Comparison of ENCODE assay signal across 8 cellular contexts in the genomic region with DNA sequence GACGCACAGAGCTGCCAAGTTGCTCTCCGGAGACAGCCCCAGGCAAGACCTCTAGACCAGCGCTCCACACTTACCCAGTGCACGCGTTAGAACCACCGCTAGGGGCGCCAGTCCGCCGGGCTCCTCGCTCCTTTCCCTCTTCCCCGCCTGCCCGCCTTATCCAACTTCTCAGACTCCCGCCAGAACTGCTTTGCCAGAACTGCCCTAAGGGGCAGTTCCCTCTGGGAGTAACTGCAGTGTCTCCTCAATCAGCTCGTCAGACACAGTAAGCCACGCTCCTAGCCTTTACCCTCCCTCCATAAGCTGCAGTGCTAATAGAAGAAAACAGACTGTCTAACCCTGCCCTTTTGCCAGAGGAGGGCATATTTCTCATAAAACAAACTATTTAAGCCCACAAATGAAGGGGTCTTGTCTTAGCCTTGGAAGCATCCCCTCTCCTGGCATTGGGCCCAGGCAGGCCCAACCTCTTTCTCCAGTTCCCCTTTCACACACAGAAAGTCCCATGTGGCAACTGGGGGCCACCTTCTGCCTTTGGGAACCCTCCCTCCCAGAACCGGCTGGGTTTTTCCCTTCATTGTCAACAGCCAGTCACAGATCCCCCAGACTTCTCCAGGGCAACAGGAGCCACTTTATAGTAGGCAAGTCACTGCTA. TPM values are rescaled to one million over a fixed set of nuclear protein-coding genes. Genes with fewer than 3 reads are reported as not detected.
DNase-seq lines count a peak whose midpoint lies in the region; ATAC-seq, FAIRE-seq and TF ChIP-seq lines count a peak whose summit lies in the region.

No MANE protein-coding gene starts in this region.

- no peaks in the 10 kb centered on the region for H4K20me1 ChIP-seq in endothelial cell of umbilical vein (replicated peaks; ENCODE audit: control insufficient read depth, extremely low read depth, insufficient read depth, low read length)

- FAIRE-seq in GM12891 (lab: Jason Lieb, UNC) (peak; percentile 54), endothelial cell of umbilical vein (lab: Jason Lieb, UNC) (peak; percentile 93)

- peak; percentile 53 for DNase-seq in GM12891 (ENCODE audit: insufficient read length, low spot score)
- DNase-seq in HuH-7 (ENCODE audit: low spot score) = peak; percentile 75
- DNase-seq in NT2/D1 (ENCODE audit: low read depth, low spot score) = peak; percentile 80
- DNase-seq in activated CD8-positive, alpha-beta memory T cell treated with anti-CD3 and anti-CD28 coated beads, Interleukin-2, amount 50 U/mL, for 4 hours = peak; percentile 74
- DNase-seq in endothelial cell of umbilical vein (ENCODE audit: low read depth, low spot score) = peak; percentile 84
- DNase-seq in middle frontal gyrus (ENCODE audit: extremely low spot score, low spot score) = peak; percentile 58
- DNase-seq in stimulated activated CD8-positive, alpha-beta memory T cell treated with anti-CD3 and anti-CD28 coated beads, Interleukin-2, amount 100 ng/mL, for 1 hour (ENCODE audit: low read depth in 2 of 2) = peak; percentile 50 to 65

- H3K4me1 ChIP-seq in NT2/D1 (ENCODE audit: insufficient read depth, insufficient read length) (peaks cover 21% of the 10 kb centered on the region), endothelial cell of umbilical vein (ENCODE audit: control insufficient read depth, extremely low read depth, insufficient read depth, low read length) (peaks cover 28% of the 10 kb centered on the region)

- intact Hi-C loops in endothelial cell of umbilical vein (cut with micrococcal nuclease) = loop anchor here (5.0 to 10.0 kb wide), 2 partner anchors 170 to 173 kb away; a partner anchor contains a TSS

- TF ChIP-seq POLR2A in GM12891 (IDR thresholded peaks at IDR 0.05; ENCODE audit: low read depth, low read length) (no peak), endothelial cell of umbilical vein (IDR thresholded peaks at IDR 0.05; ENCODE audit: low read depth, low read length) (no peak)

- dilution Hi-C loops in endothelial cell of umbilical vein (cut with MboI; ENCODE audit: extremely low pct_ligation_motif_present, low sequenced_read_pairs) = no loop called here

- no peak overlapping the region for H2AFZ ChIP-seq in endothelial cell of umbilical vein (ENCODE audit: low read depth, low read length)

- H3K9me1 ChIP-seq in endothelial cell of umbilical vein (replicated peaks; ENCODE audit: control insufficient read depth, extremely low read depth, insufficient read depth, low read length) = no peaks in the 10 kb centered on the region

- H3K36me3 ChIP-seq in NT2/D1 (ENCODE audit: insufficient read depth, insufficient read length, low read length) (peaks cover 14% of the 10 kb centered on the region), endothelial cell of umbilical vein (ENCODE audit: control insufficient read depth in 2 of 2, extremely low read depth in 1 of 2, insufficient read depth in 2 of 2, low read length in 2 of 2) (peaks cover 0 to 3% of the 10 kb centered on the region in 2 experiments)

- H3K4me2 ChIP-seq in endothelial cell of umbilical vein (ENCODE audit: insufficient read depth, low read length) = no peak overlapping the region

- H3K27me3 ChIP-seq in NT2/D1 (ENCODE audit: insufficient read depth, insufficient read length) (peaks cover 2% of the 10 kb centered on the region), endothelial cell of umbilical vein (ENCODE audit: control insufficient read depth in 2 of 2, insufficient read depth in 2 of 2, low read length in 2 of 2) (no peaks in the 10 kb centered on the region)

- CTCF ChIA-PET in endothelial cell of umbilical vein (lab: Charles Lee) = interaction anchor here (0.6 to 5.4 kb wide), 31 partner anchors 10 to 218 kb away, joined by 3 to 144 read pairs (median 5); a partner anchor contains a TSS

- peak; percentile 98 to 99 for TF ChIP-seq CTCF in endothelial cell of umbilical vein (IDR thresholded peaks at IDR 0.05; ENCODE audit: extremely low read depth in 1 of 2, insufficient read depth in 1 of 2, low read depth in 1 of 2, low read length in 2 of 2)

- H3K4me3 ChIP-seq in NT2/D1 (ENCODE audit: insufficient read length, low read depth) (no peak overlapping the region), endothelial cell of umbilical vein (replicated peaks in 1 of 3; ENCODE audit: insufficient read depth in 1 of 3, low read depth in 1 of 3, low read length in 3 of 3) (no peak overlapping the region)

- no peak overlapping the region for H3K9ac ChIP-seq in NT2/D1 (ENCODE audit: insufficient read length, low read depth)
- H3K9ac ChIP-seq in endothelial cell of umbilical vein (replicated peaks; ENCODE audit: extremely low read depth, insufficient read depth, low read length) = no peak overlapping the region

- no peaks in the 10 kb centered on the region for H3K9me3 ChIP-seq in NT2/D1 (ENCODE audit: insufficient read depth, low read length)
- no peaks in the 10 kb centered on the region for H3K9me3 ChIP-seq in endothelial cell of umbilical vein (replicated peaks; ENCODE audit: control insufficient read depth, insufficient read depth, low read length)

- BruUV-seq in endothelial cell of umbilical vein (replicated peaks; lab: Mats Ljungman, UMichigan) = no TSS peak

- no peaks in the 10 kb centered on the region for H3K79me2 ChIP-seq in endothelial cell of umbilical vein (ENCODE audit: control insufficient read depth, insufficient read depth, low read length)

- ATAC-seq in HG03139 (IDR thresholded peaks at IDR 0.05; ENCODE audit: unreplicated experiment) = no peak

- POLR2A ChIA-PET in endothelial cell of umbilical vein (lab: Charles Lee) = interaction anchor here (0.8 to 1.3 kb wide), 2 partner anchors 57 to 71 kb away, joined by 3 to 4 read pairs; no protein-coding TSS in a partner anchor

- no peak overlapping the region for H3K27ac ChIP-seq in endothelial cell of umbilical vein (ENCODE audit: insufficient read depth, low read depth, low read length)

TF ChIP-seq in GM12891, 5 proteins besides CTCF, POLR2A, EP300 and RAD21:
- no peak for TF ChIP-seq POLR2AphosphoS5 (IDR thresholded peaks at IDR 0.05; ENCODE audit: low read depth, low read length)
- peak; percentile 92 for TF ChIP-seq SPI1 (IDR thresholded peaks at IDR 0.05; ENCODE audit: low read depth, low read length)
TF ChIP-seq in GM12891: peak in this region for 1.

TF ChIP-seq in endothelial cell of umbilical vein, 7 proteins besides CTCF, POLR2A, EP300 and RAD21:
- no peak for TF ChIP-seq EZH2 (IDR thresholded peaks at IDR 0.05; ENCODE audit: borderline replicate concordance, low read depth, low read length, severe bottlenecking)
- no peak for TF ChIP-seq MYC (IDR thresholded peaks at IDR 0.05; ENCODE audit: low read depth, low read length)
- TF ChIP-seq FOS (IDR thresholded peaks at IDR 0.05; ENCODE audit: borderline replicate concordance, insufficient read depth, low read length) = no peak
- no peak for TF ChIP-seq POLR2AphosphoS5 (IDR thresholded peaks at IDR 0.05; ENCODE audit: insufficient read depth, low read depth, low read length)
- no peak for TF ChIP-seq GATA2 (IDR thresholded peaks at IDR 0.05; ENCODE audit: insufficient read depth, insufficient read length, low read depth, low read length)
- no peak for TF ChIP-seq JUN (IDR thresholded peaks at IDR 0.05; ENCODE audit: borderline replicate concordance, insufficient read depth, insufficient read length, low read depth)
- TF ChIP-seq, protein P1, sequence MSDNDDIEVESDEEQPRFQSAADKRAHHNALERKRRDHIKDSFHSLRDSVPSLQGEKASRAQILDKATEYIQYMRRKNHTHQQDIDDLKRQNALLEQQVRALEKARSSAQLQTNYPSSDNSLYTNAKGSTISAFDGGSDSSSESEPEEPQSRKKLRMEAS (IDR thresholded peaks at IDR 0.05; ENCODE audit: insufficient read depth, insufficient read length) = no peak

RNA-seq across cellular contexts. Expression of a gene that starts 3.7 kb away (rescaled TPM):
- 17.7 TPM for polyA plus RNA-seq in GM12891 (2012; ENCODE audit: low read depth, missing spikeins)
- 9.8 and 13.9 TPM in 2 replicates for total RNA-seq in endothelial cell of umbilical vein
- 7.4 and 8.6 TPM in 2 replicates for polyA plus RNA-seq in endothelial cell of umbilical vein
- polyA plus RNA-seq in endothelial cell of umbilical vein (2011; cell fraction: cytosol; rRNA removed) = 4.6 and 5.9 TPM in 2 replicates
- 18.9 and 19.7 TPM in 2 replicates for polyA plus RNA-seq in endothelial cell of umbilical vein (2011; cell fraction: nucleus; rRNA removed)
- polyA plus RNA-seq in endothelial cell of umbilical vein (2012) = 3.7 TPM in 2 replicates
- polyA minus RNA-seq in endothelial cell of umbilical vein = 18.1 and 19.5 TPM in 2 replicates
- 1.2 TPM for polyA minus RNA-seq in endothelial cell of umbilical vein (2011; cell fraction: cytosol; rRNA and poly(A)+ RNA removed)
- polyA minus RNA-seq in endothelial cell of umbilical vein (2011; cell fraction: nucleus; rRNA and poly(A)+ RNA removed) = 12.7 and 16.3 TPM in 2 replicates

RNA-seq across cellular contexts. Expression of a gene that starts 55.9 kb away (rescaled TPM):
- 35.6 TPM for polyA plus RNA-seq in GM12891 (2012; ENCODE audit: low read depth, missing spikeins)
- 65.6 and 69.8 TPM in 2 replicates for total RNA-seq in endothelial cell of umbilical vein
- 10.1 and 12.2 TPM in 2 replicates for polyA plus RNA-seq in endothelial cell of umbilical vein
- polyA plus RNA-seq in endothelial cell of umbilical vein (2011; cell fraction: cytosol; rRNA removed) = 15.9 and 16.7 TPM in 2 replicates
- 65.9 and 98.6 TPM in 2 replicates for polyA plus RNA-seq in endothelial cell of umbilical vein (2011; cell fraction: nucleus; rRNA removed)
- polyA plus RNA-seq in endothelial cell of umbilical vein (2012) = 12.2 and 35.1 TPM in 2 replicates
- 26.9 and 28.6 TPM in 2 replicates for polyA minus RNA-seq in endothelial cell of umbilical vein
- 23.8 TPM for polyA minus RNA-seq in endothelial cell of umbilical vein (2011; cell fraction: cytosol; rRNA and poly(A)+ RNA removed)
- polyA minus RNA-seq in endothelial cell of umbilical vein (2011; cell fraction: nucleus; rRNA and poly(A)+ RNA removed) = 35.0 and 56.6 TPM in 2 replicates
